20 cellular contexts compared by ENCODE assay signal in the genomic region with DNA sequence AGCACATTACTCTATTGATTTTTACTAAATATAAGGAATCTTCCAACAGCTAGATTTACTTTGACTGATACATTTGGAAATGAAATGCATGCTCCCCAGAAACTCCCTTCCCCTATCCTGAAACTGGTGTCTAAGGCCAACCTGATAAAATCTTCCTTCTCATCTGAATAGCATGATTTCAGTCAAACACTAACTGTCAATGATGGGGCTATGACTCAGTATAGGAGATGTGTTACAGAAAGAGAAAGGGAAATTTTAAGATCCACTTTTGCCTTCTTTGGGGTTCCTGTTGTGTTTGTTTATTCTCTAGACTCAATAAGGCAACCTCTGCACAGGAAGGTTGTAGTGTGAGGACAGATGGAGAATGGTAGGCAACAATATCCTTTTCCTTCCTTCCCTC.
DNase-seq lines count a peak whose midpoint lies in the region; ATAC-seq, FAIRE-seq and TF ChIP-seq lines count a peak whose summit lies in the region.
"Had no signal": no experiment of that assay in that cellular context is flagged by ENCODE, and none has a peak within 500 bp of the region (broad histone marks: within the 10 kb centered on the region; RNA-seq: fewer than 3 reads in every experiment).

No MANE protein-coding gene starts in this region.

- peaks cover 0 to 9% (median 7%) of the 10 kb centered on the region in 3 donors for H3K4me1 Mint-ChIP-seq in T-cell
- H3K4me1 Mint-ChIP-seq in central memory CD8-positive, alpha-beta T cell, result no peaks in the 10 kb centered on the region
- H3K4me1 Mint-ChIP-seq: CD14-positive monocyte, GM23338 had no signal

- POLR2A ChIA-PET in T-cell (lab: Charles Lee), result interaction anchor here in 1 of 2 donors (0.7 kb wide), 1 partner anchor 615 kb away, joined by 3 read pairs; no protein-coding TSS in a partner anchor

- no peak for TF ChIP-seq POLR2A in GM12892 (IDR thresholded peaks at IDR 0.05; ENCODE audit: low read depth, low read length)

- H3K27ac Mint-ChIP-seq in activated naive CD4-positive, alpha-beta T cell treated with anti-CD3 and anti-CD28 coated beads, Interleukin-2, amount 50 U/mL, for 72 hours, result no peak overlapping the region
- H3K27ac Mint-ChIP-seq in T-cell, result no peak overlapping the region
- H3K27ac Mint-ChIP-seq in central memory CD8-positive, alpha-beta T cell (ENCODE audit: low read depth), result no peak overlapping the region
- H3K27ac Mint-ChIP-seq: CD14-positive monocyte, GM23338 had no signal

- H3K36me3 Mint-ChIP-seq in activated naive CD4-positive, alpha-beta T cell treated with anti-CD3 and anti-CD28 coated beads, Interleukin-2, amount 50 U/mL, for 72 hours, result no peaks in the 10 kb centered on the region
- H3K36me3 Mint-ChIP-seq in T-cell, result no peaks in the 10 kb centered on the region
- no peaks in the 10 kb centered on the region for H3K36me3 Mint-ChIP-seq in central memory CD8-positive, alpha-beta T cell (ENCODE audit: insufficient read depth)
- H3K36me3 Mint-ChIP-seq: CD14-positive monocyte had no signal

- peak; percentile 49 to 90 for ATAC-seq in activated naive CD4-positive, alpha-beta T cell treated with anti-CD3 and anti-CD28 coated beads, Interleukin-2, amount 50 U/mL, for 72 hours
- no peak for ATAC-seq in T-cell (replicated peaks in 1 of 4)
- ATAC-seq in central memory CD8-positive, alpha-beta T cell (replicated peaks; ENCODE audit: extremely low read depth, poor library complexity, severe bottlenecking), result no peak
- ATAC-seq: GM23338, HCT116 had no signal

- FAIRE-seq in GM12892 (lab: Jason Lieb, UNC), result peak; percentile 50

- CTCF ChIA-PET in T-cell (lab: Charles Lee), result no interaction called here

- peak overlapping the region; percentile 2 to 43 (median 15) for H3K4me3 Mint-ChIP-seq in T-cell
- H3K4me3 Mint-ChIP-seq in central memory CD8-positive, alpha-beta T cell, result peak overlapping the region; percentile 42
- H3K4me3 Mint-ChIP-seq: CD14-positive monocyte, GM23338 had no signal

- DNase-seq in activated naive CD4-positive, alpha-beta T cell treated with anti-CD3 and anti-CD28 coated beads, Interleukin-2, amount 50 U/mL, for 72 hours (ENCODE audit: low spot score in 2 of 2), result no peak
- no peak for DNase-seq in activated naive CD4-positive, alpha-beta T cell treated with Interleukin-2 at 50 U/mL for 16 hours
- no peak for DNase-seq in GM12892 (ENCODE audit: insufficient read length)
- no peak for DNase-seq in T-cell
- DNase-seq in central memory CD8-positive, alpha-beta T cell (ENCODE audit: low spot score in 2 of 2), result no peak
- DNase-seq in anterior cingulate cortex (lab: John Stamatoyannopoulos, UW), result no peak
- DNase-seq in NCI-H1048 (lab: John Stamatoyannopoulos, UW), result no peak
- DNase-seq: ACHN, AML-193, Caco-2, DMS153, KBM-7, NCI-H1436 treated with DMSO at 0.1 percent for 48 hours, NCI-H2029 treated with DMSO at 0.1 percent for 48 hours, NCI-H2171 treated with DMSO at 0.1 percent for 48 hours, NCI-H446 treated with DMSO at 0.1 percent for 48 hours, SJCRH30 had no signal

- no peaks in the 10 kb centered on the region for H3K9me3 Mint-ChIP-seq in activated naive CD4-positive, alpha-beta T cell treated with anti-CD3 and anti-CD28 coated beads, Interleukin-2, amount 50 U/mL, for 72 hours
- peaks cover 0 to 3% (median 0%) of the 10 kb centered on the region in 3 donors for H3K9me3 Mint-ChIP-seq in T-cell
- H3K9me3 Mint-ChIP-seq in central memory CD8-positive, alpha-beta T cell, result no peaks in the 10 kb centered on the region
- H3K9me3 Mint-ChIP-seq: GM23338 had no signal

- H3K27me3 Mint-ChIP-seq in T-cell, result no peaks in the 10 kb centered on the region
- H3K27me3 Mint-ChIP-seq in central memory CD8-positive, alpha-beta T cell, result no peaks in the 10 kb centered on the region

Comparison
In these comparisons a context has a peak if more than half of its experiments do, and no peak if none do; other contexts are left out.
1. ATAC-seq: peak in activated naive CD4-positive, alpha-beta T cell treated with anti-CD3 and anti-CD28 coated beads, Interleukin-2, amount 50 U/mL, for 72 hours (2 of 2); none in T-cell (0 of 4) and central memory CD8-positive, alpha-beta T cell (single experiment).